Comparison of ENCODE assay signal across 8 cellular contexts in the genomic region with DNA sequence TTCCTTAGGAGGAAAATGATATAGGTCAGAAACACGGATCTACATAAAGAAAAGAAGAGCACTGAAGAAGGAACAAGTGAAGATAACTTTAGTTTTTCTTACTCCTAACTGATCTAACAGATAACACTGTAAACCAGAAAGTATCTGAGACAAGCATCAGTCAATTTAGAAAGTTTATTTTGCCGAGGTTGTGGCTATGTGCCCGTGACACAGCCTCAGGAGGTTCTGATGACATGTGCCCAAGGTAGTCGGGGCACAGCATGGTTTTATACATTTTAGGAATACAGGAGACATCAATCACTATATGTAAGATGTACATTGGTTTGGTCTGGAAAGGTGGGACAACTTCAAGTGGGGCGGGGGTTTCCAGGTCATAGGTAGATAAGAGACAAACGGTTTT. TPM values are rescaled to one million over a fixed set of nuclear protein-coding genes. Genes with fewer than 3 reads are reported as not detected.
"Had no signal": no experiment of that assay in that cellular context is flagged by ENCODE, and none has a peak within 500 bp of the region (broad histone marks: within the 10 kb centered on the region; RNA-seq: fewer than 3 reads in every experiment).

No MANE protein-coding gene starts in this region.

- DNase-seq: IMR-90, KBM-7 had no signal

- H3K27me3 Mint-ChIP-seq: IgD-negative memory B cell had no signal

- H3K9me3 Mint-ChIP-seq: IgD-negative memory B cell had no signal

- H3K27ac ChIP-seq: HL-60 had no signal

- H3K4me3 Mint-ChIP-seq: IgD-negative memory B cell had no signal

- H3K4me3 ChIP-seq: K562 had no signal

- FAIRE-seq: HepG2, K562 had no signal

- ATAC-seq: HepG2, K562 had no signal

- H3K27ac Mint-ChIP-seq: IgD-negative memory B cell had no signal

- H3K4me1 Mint-ChIP-seq: IgD-negative memory B cell had no signal

RNA-seq across cellular contexts. Expression of a gene that starts 23.1 kb away (rescaled TPM):
- total RNA-seq: HT-29, HT1080 had no signal
